Comparison of ENCODE assay signal across 18 cellular contexts in genomic region chr16:22291020-22291419, GRCh38. TPM values are rescaled to one million over a fixed set of nuclear protein-coding genes. Genes with fewer than 3 reads are reported as not detected.
DNase-seq lines count a peak whose midpoint lies in the region; ATAC-seq and TF ChIP-seq lines count a peak whose summit lies in the region.
"Had no signal": no experiment of that assay in that cellular context is flagged by ENCODE, and none has a peak within 500 bp of the region (broad histone marks: within the 10 kb centered on the region; RNA-seq: fewer than 3 reads in every experiment).

No MANE protein-coding gene starts in this region.

- no peaks in the 10 kb centered on the region for H3K27me3 ChIP-seq in Caco-2 (replicated peaks; ENCODE audit: control insufficient read depth, insufficient read depth, low read length)
- no peaks in the 10 kb centered on the region for H3K27me3 ChIP-seq in effector memory CD4-positive, alpha-beta T cell (replicated peaks; ENCODE audit: control insufficient read depth, insufficient read depth, low read length, poor library complexity, severe bottlenecking)
- H3K27me3 ChIP-seq: BLaER1 had no signal

- H3K9me3 ChIP-seq in Caco-2 = no peaks in the 10 kb centered on the region
- H3K9me3 ChIP-seq in HEK293 (ENCODE audit: control insufficient read depth, insufficient read depth, low read depth, low read length) = no peaks in the 10 kb centered on the region
- no peaks in the 10 kb centered on the region for H3K9me3 ChIP-seq in effector memory CD4-positive, alpha-beta T cell (ENCODE audit: control insufficient read depth, low read length)
- H3K9me3 ChIP-seq: BLaER1, HAP-1 had no signal

- H3K4me3 Mint-ChIP-seq in Caco-2 (ENCODE audit: unreplicated experiment) (no peak overlapping the region), chondrocyte (ENCODE audit: unreplicated experiment) (no peak overlapping the region)
- H3K4me3 Mint-ChIP-seq: B cell; CD8-positive, alpha-beta T cell had no signal

- intact Hi-C loops in Caco-2 (cut with micrococcal nuclease; ENCODE audit: unreplicated experiment) = no loop called here

- TF ChIP-seq CTCF in Caco-2 (IDR thresholded peaks at IDR 0.05; ENCODE audit: insufficient read depth in 1 of 2, low read depth in 1 of 2, low read length in 1 of 2, severe bottlenecking in 1 of 2, unreplicated experiment in 1 of 2) (no peak), HEK293 (tag by site-specific recombination; IDR thresholded peaks at IDR 0.05) (no peak), chondrocyte (IDR thresholded peaks at IDR 0.05) (no peak)

- DNase-seq in Caco-2 (no peak), chondrocyte (ENCODE audit: low spot score) (no peak)
- DNase-seq in effector memory CD4-positive, alpha-beta T cell = no peak
- DNase-seq: CD4-positive, CD25-positive, alpha-beta regulatory T cell; CD8-positive, alpha-beta T cell; DMS 273 treated with DMSO at 0.1 percent for 48 hours; DMS79; EL; GDM1; GOT3 had no signal

- no peaks in the 10 kb centered on the region for H3K27me3 Mint-ChIP-seq in Caco-2 (ENCODE audit: insufficient read depth, unreplicated experiment)
- no peaks in the 10 kb centered on the region for H3K27me3 Mint-ChIP-seq in chondrocyte (ENCODE audit: low read depth)
- H3K27me3 Mint-ChIP-seq: B cell; CD4-positive, CD25-positive, alpha-beta regulatory T cell had no signal

- H3K9me3 Mint-ChIP-seq in Caco-2 (ENCODE audit: unreplicated experiment) (no peaks in the 10 kb centered on the region), chondrocyte (ENCODE audit: low read depth) (no peaks in the 10 kb centered on the region)
- H3K9me3 Mint-ChIP-seq: CD8-positive, alpha-beta T cell had no signal

- no peak for ATAC-seq in GM18505 (IDR thresholded peaks at IDR 0.05; ENCODE audit: unreplicated experiment)
- no peak for ATAC-seq in HG03354 (IDR thresholded peaks at IDR 0.05; ENCODE audit: poor library complexity, severe bottlenecking, unreplicated experiment)
- ATAC-seq: CD8-positive, alpha-beta T cell; GM12878 had no signal

- H3K27ac Mint-ChIP-seq in Caco-2 (ENCODE audit: unreplicated experiment) (peak overlapping the region; percentile 50), chondrocyte (ENCODE audit: unreplicated experiment) (peak overlapping the region; percentile 87)
- H3K27ac Mint-ChIP-seq: B cell; CD4-positive, CD25-positive, alpha-beta regulatory T cell; CD8-positive, alpha-beta T cell had no signal

- no peaks in the 10 kb centered on the region for H3K36me3 ChIP-seq in Caco-2 (ENCODE audit: control insufficient read depth, insufficient read depth, low read length)
- H3K36me3 ChIP-seq in HEK293 (ENCODE audit: control insufficient read depth in 2 of 2, insufficient read depth in 1 of 2, low read length in 2 of 2) = no peaks in the 10 kb centered on the region; a peak in 1 of 3 replicates
- H3K36me3 ChIP-seq in effector memory CD4-positive, alpha-beta T cell (ENCODE audit: control insufficient read depth, insufficient read depth, low read length) = no peaks in the 10 kb centered on the region

- TF ChIP-seq POLR2A in GM18505 (IDR thresholded peaks at IDR 0.05; ENCODE audit: borderline replicate concordance, extremely low read depth, insufficient read depth, insufficient read length) = no peak

- no TSS peak for BruUV-seq in Caco-2 (replicated peaks; lab: Mats Ljungman, UMichigan)

- H3K4me3 ChIP-seq in Caco-2 (ENCODE audit: low read depth, low read length) (no peak overlapping the region), HEK293 (ENCODE audit: low read depth, low read length) (no peak overlapping the region)
- H3K4me3 ChIP-seq in effector memory CD4-positive, alpha-beta T cell (ENCODE audit: insufficient read depth, low read depth, low read length, poor library complexity, severe bottlenecking) = no peak overlapping the region
- H3K4me3 ChIP-seq: BLaER1, GM12878, HAP-1 had no signal

- CTCF ChIA-PET in Caco-2 (lab: Charles Lee) (no interaction called here), HEK293 (lab: Yijun Ruan, JAX) (no interaction called here)

- no peaks in the 10 kb centered on the region for H3K36me3 Mint-ChIP-seq in Caco-2 (ENCODE audit: insufficient read depth, unreplicated experiment)
- peaks cover 2% of the 10 kb centered on the region for H3K36me3 Mint-ChIP-seq in chondrocyte (ENCODE audit: low read depth)
- H3K36me3 Mint-ChIP-seq: CD4-positive, CD25-positive, alpha-beta regulatory T cell; CD8-positive, alpha-beta T cell had no signal

- POLR2A ChIA-PET in Caco-2 (lab: Charles Lee) = no interaction called here
- POLR2A ChIA-PET in HEK293 (lab: Yijun Ruan, JAX) = no interaction called here

- H3K4me1 ChIP-seq in Caco-2 (no peaks in the 10 kb centered on the region), HEK293 (ENCODE audit: control insufficient read depth, insufficient read depth, low read length) (no peaks in the 10 kb centered on the region)
- no peaks in the 10 kb centered on the region for H3K4me1 ChIP-seq in effector memory CD4-positive, alpha-beta T cell (ENCODE audit: control insufficient read depth, insufficient read depth, low read length, poor library complexity, severe bottlenecking)

- H3K4me1 Mint-ChIP-seq in Caco-2 (ENCODE audit: low read depth, unreplicated experiment) (no peaks in the 10 kb centered on the region), chondrocyte (ENCODE audit: low read depth) (peaks cover 10% of the 10 kb centered on the region)

- H3K27ac ChIP-seq in HEK293 (ENCODE audit: extremely low read depth, low read depth, low read length) = no peak overlapping the region
- no peak overlapping the region for H3K27ac ChIP-seq in effector memory CD4-positive, alpha-beta T cell (ENCODE audit: insufficient read depth, low read length, poor library complexity, severe bottlenecking)
- H3K27ac ChIP-seq: C4-2B had no signal

TF ChIP-seq in HEK293, 187 proteins besides CTCF, POLR2A, EP300 and RAD21:
- TF ChIP-seq ZNF707 (tag by site-specific recombination; IDR thresholded peaks at IDR 0.05) = 0 out of 2 replicates have a peak, but pooled peaks have one; percentile 3
- TF ChIP-seq ZNF266 (tag by site-specific recombination; IDR thresholded peaks at IDR 0.05; ENCODE audit: low read depth) = no peak

RNA-seq across cellular contexts. Expression of gene POLR3E, which starts 6.2 kb away (rescaled TPM):
- 68.7 and 70.8 TPM in 2 replicates for total RNA-seq in Caco-2 (2022)
- total RNA-seq in chondrocyte = 25.2 to 34.8 TPM (median 26.7 TPM) in 3 replicates
